ENCODE assay signal across 2 cellular contexts in the genomic region with DNA sequence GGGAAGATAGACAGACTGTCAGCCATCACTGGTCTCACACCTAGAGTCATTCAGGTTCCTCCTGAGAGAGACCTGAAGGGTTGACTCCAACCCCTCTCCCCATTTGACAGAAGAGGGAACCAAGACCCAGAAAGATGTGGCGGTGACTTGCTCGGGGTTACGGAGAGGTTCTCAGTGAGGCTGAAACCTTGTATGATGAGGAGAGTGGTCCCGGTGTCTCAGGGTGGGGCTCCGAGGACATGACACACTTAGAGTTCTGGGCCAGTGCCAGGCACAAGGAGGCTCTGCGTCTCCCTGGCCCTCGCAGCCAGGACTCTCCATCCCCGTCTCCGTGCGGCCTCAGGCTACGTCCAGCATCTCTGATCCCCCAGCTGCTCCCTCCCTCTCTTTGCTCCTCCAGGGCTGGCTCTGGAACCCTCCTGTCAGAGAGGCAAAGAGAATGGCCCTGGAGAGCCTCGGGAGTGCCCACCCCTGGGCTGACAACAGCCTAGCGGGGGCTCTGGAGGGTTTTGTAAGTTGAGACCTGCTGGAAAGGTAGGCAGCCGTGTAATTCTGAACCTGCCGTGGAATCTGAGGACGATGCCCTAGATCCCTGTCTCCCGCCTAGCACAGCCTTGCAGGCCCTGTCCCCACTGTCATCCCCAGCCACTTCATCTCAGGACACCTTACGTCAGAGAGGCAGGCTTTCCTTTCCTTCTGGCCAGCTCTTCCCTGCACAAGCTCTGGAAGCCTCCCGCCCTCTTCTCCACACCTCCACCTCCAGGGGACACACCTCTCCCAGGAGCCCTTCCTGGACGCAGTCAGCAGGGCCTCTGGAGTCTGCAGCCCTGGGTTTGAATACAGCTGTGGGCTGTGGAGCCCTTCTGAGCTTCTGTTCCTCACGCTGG.
TF ChIP-seq lines count a peak whose summit lies in the region.

No MANE protein-coding gene starts in this region.

TF ChIP-seq in A549, 52 proteins besides CTCF, POLR2A, EP300 and RAD21:
- TF ChIP-seq ZNF302 (CRISPR knock-in tag; IDR thresholded peaks at IDR 0.05) (no peak), ZC3H11A (IDR thresholded peaks at IDR 0.05) (no peak), CEBPB (IDR thresholded peaks at IDR 0.05) (no peak), SMC3 (IDR thresholded peaks at IDR 0.05) (no peak), TP53 (CRISPR knock-in tag; IDR thresholded peaks at IDR 0.05) (no peak), FOXS1 (CRISPR knock-in tag; IDR thresholded peaks at IDR 0.05) (no peak), MAZ (IDR thresholded peaks at IDR 0.05; ENCODE audit: borderline replicate concordance, low read depth, low read length) (no peak), HOXB13 (CRISPR knock-in tag; IDR thresholded peaks at IDR 0.05; ENCODE audit: low read depth) (no peak), HEYL (CRISPR knock-in tag; IDR thresholded peaks at IDR 0.05) (no peak), PHF8 (IDR thresholded peaks at IDR 0.05; ENCODE audit: borderline replicate concordance, low read depth) (no peak), KDM5A (IDR thresholded peaks at IDR 0.05) (no peak), ZSCAN20 (CRISPR knock-in tag; IDR thresholded peaks at IDR 0.05) (no peak), CHD2 (IDR thresholded peaks at IDR 0.05; ENCODE audit: low read length, partially characterized antibody) (no peak)
- TF ChIP-seq, protein P1, sequence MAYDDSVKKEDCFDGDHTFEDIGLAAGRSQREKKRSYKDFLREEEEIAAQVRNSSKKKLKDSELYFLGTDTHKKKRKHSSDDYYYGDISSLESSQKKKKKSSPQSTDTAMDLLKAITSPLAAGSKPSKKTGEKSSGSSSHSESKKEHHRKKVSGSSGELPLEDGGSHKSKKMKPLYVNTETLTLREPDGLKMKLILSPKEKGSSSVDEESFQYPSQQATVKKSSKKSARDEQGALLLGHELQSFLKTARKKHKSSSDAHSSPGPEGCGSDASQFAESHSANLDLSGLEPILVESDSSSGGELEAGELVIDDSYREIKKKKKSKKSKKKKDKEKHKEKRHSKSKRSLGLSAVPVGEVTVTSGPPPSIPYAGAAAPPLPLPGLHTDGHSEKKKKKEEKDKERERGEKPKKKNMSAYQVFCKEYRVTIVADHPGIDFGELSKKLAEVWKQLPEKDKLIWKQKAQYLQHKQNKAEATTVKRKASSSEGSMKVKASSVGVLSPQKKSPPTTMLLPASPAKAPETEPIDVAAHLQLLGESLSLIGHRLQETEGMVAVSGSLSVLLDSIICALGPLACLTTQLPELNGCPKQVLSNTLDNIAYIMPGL (CRISPR knock-in tag; IDR thresholded peaks at IDR 0.05; ENCODE audit: borderline replicate concordance), result no peak

TF ChIP-seq in K562, 482 proteins besides CTCF, POLR2A, EP300 and RAD21:
- TF ChIP-seq RBFOX2 (IDR thresholded peaks at IDR 0.05; ENCODE audit: low read depth, low read length), result 0 out of 2 replicates have a peak, but pooled peaks have one; percentile 5
- TF ChIP-seq CBX1 (IDR thresholded peaks at IDR 0.05; ENCODE audit: low read depth), result no peak
